ENCODE assay signal across 10 cellular contexts in genomic region chr11:62444835-62445234, GRCh38. TPM values are rescaled to one million over a fixed set of nuclear protein-coding genes. Genes with fewer than 3 reads are reported as not detected.
DNase-seq lines count a peak whose midpoint lies in the region; ATAC-seq and TF ChIP-seq lines count a peak whose summit lies in the region.
"Had no signal": no experiment of that assay in that cellular context is flagged by ENCODE, and none has a peak within 500 bp of the region (broad histone marks: within the 10 kb centered on the region; RNA-seq: fewer than 3 reads in every experiment).

No MANE protein-coding gene starts in this region.

- no peak overlapping the region for H3K9ac ChIP-seq in KMS-11

- no peaks in the 10 kb centered on the region for H3K9me3 Mint-ChIP-seq in activated CD8-positive, alpha-beta T cell treated with anti-CD3 and anti-CD28 coated beads for 36 hours
- H3K9me3 Mint-ChIP-seq in stimulated activated effector memory CD8-positive, alpha-beta T cell treated with anti-CD3 and anti-CD28 coated beads, Interleukin-12 subunit alpha, Interleukin-12 subunit beta, amount 100 ng/mL, for 72 hours = no peaks in the 10 kb centered on the region

- H3K27ac ChIP-seq in KMS-11 (no peak overlapping the region), hepatocyte (peak overlapping the region; percentile 80)

- CTCF ChIA-PET in activated CD8-positive, alpha-beta T cell treated with anti-CD3 and anti-CD28 coated beads for 36 hours (lab: Charles Lee) = interaction anchor here (0.8 to 2.1 kb wide), 4 partner anchors 20 to 98 kb away, joined by 3 to 17 read pairs (median 8); no protein-coding TSS in a partner anchor

- POLR2A ChIA-PET in activated CD8-positive, alpha-beta T cell treated with anti-CD3 and anti-CD28 coated beads for 36 hours (lab: Charles Lee) = no interaction called here

- H3K4me1 ChIP-seq in KMS-11 (ENCODE audit: low read depth, poor library complexity, severe bottlenecking) (peaks cover 44% of the 10 kb centered on the region), hepatocyte (ENCODE audit: insufficient read depth) (peaks cover 38% of the 10 kb centered on the region)

- no peaks in the 10 kb centered on the region for H3K27me3 ChIP-seq in KMS-11 (ENCODE audit: insufficient read depth, low read depth)
- H3K27me3 ChIP-seq in hepatocyte = no peaks in the 10 kb centered on the region

- no peak overlapping the region for H3K4me3 ChIP-seq in KMS-11 (IDR thresholded peaks at IDR 0.05; ENCODE audit: insufficient read depth, low read depth, low read length)
- H3K4me3 ChIP-seq in hepatocyte = no peak overlapping the region

- H3K27ac Mint-ChIP-seq in activated CD8-positive, alpha-beta T cell treated with anti-CD3 and anti-CD28 coated beads for 36 hours = no peak overlapping the region
- H3K27ac Mint-ChIP-seq in stimulated activated effector memory CD8-positive, alpha-beta T cell treated with anti-CD3 and anti-CD28 coated beads, Interleukin-12 subunit alpha, Interleukin-12 subunit beta, amount 100 ng/mL, for 72 hours = peak overlapping the region; percentile 41

- H3K4me2 ChIP-seq in KMS-11 (no peak overlapping the region; the same call in 1 of the 2 replicates), hepatocyte (peak overlapping the region; percentile 22)

- peaks cover 17% of the 10 kb centered on the region for H3K27me3 Mint-ChIP-seq in activated CD8-positive, alpha-beta T cell treated with anti-CD3 and anti-CD28 coated beads for 36 hours

- no peak for ATAC-seq in activated CD8-positive, alpha-beta T cell treated with anti-CD3 and anti-CD28 coated beads for 36 hours
- ATAC-seq in stimulated activated effector memory CD8-positive, alpha-beta T cell treated with anti-CD3 and anti-CD28 coated beads, Interleukin-12 subunit alpha, Interleukin-12 subunit beta, amount 100 ng/mL, for 72 hours = no peak
- ATAC-seq: HCT116 had no signal

- intact Hi-C loops in activated CD8-positive, alpha-beta T cell treated with anti-CD3 and anti-CD28 coated beads for 36 hours (cut with micrococcal nuclease) = no loop called here
- intact Hi-C loops in posterior vena cava (cut with DNase I) = loop anchor here in 1 of 2 donors (5.0 kb wide), 1 partner anchor 102 kb away; the partner anchor contains the start of gene AHNAK

- H3K9me2 ChIP-seq in hepatocyte (replicated peaks; ENCODE audit: insufficient read depth) = no peaks in the 10 kb centered on the region

- H3K9me3 ChIP-seq in hepatocyte (ENCODE audit: low read depth) = no peaks in the 10 kb centered on the region

- H3K4me1 Mint-ChIP-seq in activated CD8-positive, alpha-beta T cell treated with anti-CD3 and anti-CD28 coated beads for 36 hours (ENCODE audit: low read depth) = peaks cover 8% of the 10 kb centered on the region
- no peaks in the 10 kb centered on the region for H3K4me1 Mint-ChIP-seq in stimulated activated effector memory CD8-positive, alpha-beta T cell treated with anti-CD3 and anti-CD28 coated beads, Interleukin-12 subunit alpha, Interleukin-12 subunit beta, amount 100 ng/mL, for 72 hours

- DNase-seq in activated CD8-positive, alpha-beta T cell treated with anti-CD3 and anti-CD28 coated beads for 36 hours = no peak
- DNase-seq in hepatocyte (ENCODE audit: low spot score) (no peak), glomerular visceral epithelial cell (ENCODE audit: extremely low spot score) (no peak), GDM1 (lab: John Stamatoyannopoulos, UW) (no peak), DMS79 treated with DMSO at 0.1 percent for 48 hours (lab: John Stamatoyannopoulos, UW) (no peak), posterior vena cava (ENCODE audit: low spot score) (no peak)
- DNase-seq in stimulated activated effector memory CD8-positive, alpha-beta T cell treated with anti-CD3 and anti-CD28 coated beads, Interleukin-12 subunit alpha, Interleukin-12 subunit beta, amount 100 ng/mL, for 72 hours (ENCODE audit: low spot score in 2 of 2) = no peak
- DNase-seq: NCI-H510A had no signal

- TF ChIP-seq CTCF in KMS-11 (conservative IDR thresholded peaks at IDR 0.05; ENCODE audit: low read depth, low read length) (no peak), hepatocyte (IDR thresholded peaks at IDR 0.05; ENCODE audit: poor library complexity) (no peak)
- no peak for TF ChIP-seq CTCF in activated CD8-positive, alpha-beta T cell treated with anti-CD3 and anti-CD28 coated beads for 36 hours (IDR thresholded peaks at IDR 0.05)

- peak overlapping the region; percentile 63 for H3K4me3 Mint-ChIP-seq in activated CD8-positive, alpha-beta T cell treated with anti-CD3 and anti-CD28 coated beads for 36 hours
- H3K4me3 Mint-ChIP-seq in stimulated activated effector memory CD8-positive, alpha-beta T cell treated with anti-CD3 and anti-CD28 coated beads, Interleukin-12 subunit alpha, Interleukin-12 subunit beta, amount 100 ng/mL, for 72 hours = peak overlapping the region; percentile 47

- peak overlapping the region; percentile 18; the same call in 1 of the 2 replicates for H2AFZ ChIP-seq in KMS-11 (ENCODE audit: low read depth)
- H2AFZ ChIP-seq in hepatocyte = no peak overlapping the region

- WGBS in hepatocyte (ENCODE audit: low lambda C conversion rate, missing lambda C conversion rate) = 52% methylated on average over 8 of the region's 9 CpGs

- no peaks in the 10 kb centered on the region for H4K20me1 ChIP-seq in KMS-11 (ENCODE audit: insufficient read depth)
- no peaks in the 10 kb centered on the region for H4K20me1 ChIP-seq in hepatocyte (ENCODE audit: insufficient read depth, poor library complexity, severe bottlenecking)

- H3K79me2 ChIP-seq in KMS-11 (ENCODE audit: insufficient read depth, low read depth) (no peaks in the 10 kb centered on the region), hepatocyte (no peaks in the 10 kb centered on the region)

- H3K36me3 ChIP-seq in KMS-11 (ENCODE audit: insufficient read depth) (no peaks in the 10 kb centered on the region), hepatocyte (replicated peaks; ENCODE audit: insufficient read depth, low read depth) (no peaks in the 10 kb centered on the region)

- no peaks in the 10 kb centered on the region for H3K36me3 Mint-ChIP-seq in activated CD8-positive, alpha-beta T cell treated with anti-CD3 and anti-CD28 coated beads for 36 hours (ENCODE audit: low read depth)
- H3K36me3 Mint-ChIP-seq in stimulated activated effector memory CD8-positive, alpha-beta T cell treated with anti-CD3 and anti-CD28 coated beads, Interleukin-12 subunit alpha, Interleukin-12 subunit beta, amount 100 ng/mL, for 72 hours = no peaks in the 10 kb centered on the region

RNA-seq across cellular contexts. Expression of gene SCGB1A1, which starts 26.0 kb away (rescaled TPM):
- not detected for total RNA-seq in activated CD8-positive, alpha-beta T cell treated with anti-CD3 and anti-CD28 coated beads for 36 hours
- total RNA-seq in hepatocyte = not detected in 2 replicates
- polyA plus RNA-seq in hepatocyte = not detected in 2 replicates
- not detected for total RNA-seq in posterior vena cava
